Comparison of ENCODE assay signal across 1 cellular context in the genomic region with DNA sequence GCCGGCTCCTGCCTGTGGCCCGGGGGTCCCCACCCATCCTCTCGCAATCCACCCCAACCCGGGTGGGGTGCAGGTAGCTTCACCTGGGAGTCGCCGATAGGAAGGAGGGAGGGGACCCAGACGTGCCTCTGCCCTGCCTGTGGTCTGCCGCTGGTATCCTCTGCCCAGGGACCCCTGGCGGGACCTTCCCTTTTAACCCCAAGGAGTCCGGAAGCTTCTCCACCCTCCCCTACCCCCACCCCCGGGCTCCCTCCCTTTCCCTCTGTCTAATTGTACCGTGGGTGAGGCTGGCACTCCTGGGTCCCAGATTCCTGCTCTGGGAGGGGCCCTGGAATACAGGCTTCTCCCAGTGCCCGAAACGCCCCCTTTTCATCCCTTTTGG.
TF ChIP-seq lines count a peak whose summit lies in the region.

A gene with protein sequence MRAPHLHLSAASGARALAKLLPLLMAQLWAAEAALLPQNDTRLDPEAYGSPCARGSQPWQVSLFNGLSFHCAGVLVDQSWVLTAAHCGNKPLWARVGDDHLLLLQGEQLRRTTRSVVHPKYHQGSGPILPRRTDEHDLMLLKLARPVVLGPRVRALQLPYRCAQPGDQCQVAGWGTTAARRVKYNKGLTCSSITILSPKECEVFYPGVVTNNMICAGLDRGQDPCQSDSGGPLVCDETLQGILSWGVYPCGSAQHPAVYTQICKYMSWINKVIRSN (minus strand): TSS at position 166 of the 382 bp plus-strand sequence. CDS start 579 bp downstream, outside the sequence.

TF ChIP-seq in GM23338, 12 proteins besides CTCF, POLR2A, EP300 and RAD21 (continued from another document):
- TF ChIP-seq, protein P1, sequence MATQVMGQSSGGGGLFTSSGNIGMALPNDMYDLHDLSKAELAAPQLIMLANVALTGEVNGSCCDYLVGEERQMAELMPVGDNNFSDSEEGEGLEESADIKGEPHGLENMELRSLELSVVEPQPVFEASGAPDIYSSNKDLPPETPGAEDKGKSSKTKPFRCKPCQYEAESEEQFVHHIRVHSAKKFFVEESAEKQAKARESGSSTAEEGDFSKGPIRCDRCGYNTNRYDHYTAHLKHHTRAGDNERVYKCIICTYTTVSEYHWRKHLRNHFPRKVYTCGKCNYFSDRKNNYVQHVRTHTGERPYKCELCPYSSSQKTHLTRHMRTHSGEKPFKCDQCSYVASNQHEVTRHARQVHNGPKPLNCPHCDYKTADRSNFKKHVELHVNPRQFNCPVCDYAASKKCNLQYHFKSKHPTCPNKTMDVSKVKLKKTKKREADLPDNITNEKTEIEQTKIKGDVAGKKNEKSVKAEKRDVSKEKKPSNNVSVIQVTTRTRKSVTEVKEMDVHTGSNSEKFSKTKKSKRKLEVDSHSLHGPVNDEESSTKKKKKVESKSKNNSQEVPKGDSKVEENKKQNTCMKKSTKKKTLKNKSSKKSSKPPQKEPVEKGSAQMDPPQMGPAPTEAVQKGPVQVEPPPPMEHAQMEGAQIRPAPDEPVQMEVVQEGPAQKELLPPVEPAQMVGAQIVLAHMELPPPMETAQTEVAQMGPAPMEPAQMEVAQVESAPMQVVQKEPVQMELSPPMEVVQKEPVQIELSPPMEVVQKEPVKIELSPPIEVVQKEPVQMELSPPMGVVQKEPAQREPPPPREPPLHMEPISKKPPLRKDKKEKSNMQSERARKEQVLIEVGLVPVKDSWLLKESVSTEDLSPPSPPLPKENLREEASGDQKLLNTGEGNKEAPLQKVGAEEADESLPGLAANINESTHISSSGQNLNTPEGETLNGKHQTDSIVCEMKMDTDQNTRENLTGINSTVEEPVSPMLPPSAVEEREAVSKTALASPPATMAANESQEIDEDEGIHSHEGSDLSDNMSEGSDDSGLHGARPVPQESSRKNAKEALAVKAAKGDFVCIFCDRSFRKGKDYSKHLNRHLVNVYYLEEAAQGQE (IDR thresholded peaks at IDR 0.05; ENCODE audit: unreplicated experiment) = no peak
- TF ChIP-seq CREB1 (CRISPR knock-in tag; IDR thresholded peaks at IDR 0.05; ENCODE audit: low read depth) (no peak), POLR2AphosphoS5 (IDR thresholded peaks at IDR 0.05; ENCODE audit: low read depth) (no peak)
